8 cellular contexts compared by ENCODE assay signal in genomic region chr12:948238-948637, GRCh38. TPM values are rescaled to one million over a fixed set of nuclear protein-coding genes. Genes with fewer than 3 reads are reported as not detected.
DNase-seq lines count a peak whose midpoint lies in the region; ATAC-seq and TF ChIP-seq lines count a peak whose summit lies in the region.

No MANE protein-coding gene starts in this region.

- peaks cover 6% of the 10 kb centered on the region; the same call in 1 of the 2 replicates for H4K20me1 ChIP-seq in GM23338 (replicated peaks; ENCODE audit: insufficient read depth)

- H3K36me3 ChIP-seq in GM23338 (ENCODE audit: insufficient read depth) (no peaks in the 10 kb centered on the region), gastrocnemius medialis (no peaks in the 10 kb centered on the region)

- H3K9me3 ChIP-seq in gastrocnemius medialis, result no peaks in the 10 kb centered on the region

- TF ChIP-seq CTCF in GM23338 (conservative IDR thresholded peaks at IDR 0.05; ENCODE audit: low read depth in 2 of 2), result no peak
- TF ChIP-seq CTCF in fibroblast of pulmonary artery (IDR thresholded peaks at IDR 0.05; ENCODE audit: low read length, missing control alignments), result no peak
- no peak for TF ChIP-seq CTCF in gastrocnemius medialis (IDR thresholded peaks at IDR 0.05 in 4 of 5, conservative IDR thresholded peaks at IDR 0.05 in 1 of 5)

- TF ChIP-seq POLR2A in gastrocnemius medialis (IDR thresholded peaks at IDR 0.05), result no peak

- intact Hi-C loops in gastrocnemius medialis (cut with DNase I; ENCODE audit: low total_unique reads), result loop anchor here (2.0 to 10.0 kb wide), 2 partner anchors 43 to 657 kb away; partner anchors contain the start of gene ERC1

- no peak overlapping the region for H3K27ac Mint-ChIP-seq in GM23338
- H3K27ac Mint-ChIP-seq in T-cell, result peak overlapping the region; percentile 7 to 52

- in situ Hi-C loops in gastrocnemius medialis (cut with MboI; ENCODE audit: low sequenced_read_pairs in 4 of 4), result loop anchor here in 1 of 4 donors (5.0 kb wide), 1 partner anchor 126 kb away; no protein-coding TSS in a partner anchor

- no peak for DNase-seq in GM23338 (ENCODE audit: low spot score)
- no peak for DNase-seq in T-cell
- DNase-seq in fibroblast of pulmonary artery (ENCODE audit: low read depth), result no peak
- DNase-seq in gastrocnemius medialis, result no peak
- DNase-seq in HPDE6-E6E7 (ENCODE audit: extremely low spot score), result no peak
- DNase-seq in NCI-H2227 (lab: John Stamatoyannopoulos, UW; ENCODE audit: unreplicated experiment), result no peak

- H3K4me1 Mint-ChIP-seq in GM23338 (peaks cover 4% of the 10 kb centered on the region), T-cell (peaks cover 35 to 45% (median 42%) of the 10 kb centered on the region in 3 donors)

- 0 out of 2 replicates have a peak, but pooled peaks cover 3% of the 10 kb centered on the region for H3F3A ChIP-seq in GM23338 (replicated peaks; ENCODE audit: low read depth)

- peaks cover 51% of the 10 kb centered on the region for H3K79me2 ChIP-seq in GM23338 (replicated peaks; ENCODE audit: insufficient read depth)

- POLR2A ChIA-PET in T-cell (lab: Charles Lee), result interaction anchor here in 1 of 2 donors (0.6 kb wide), 1 partner anchor 70 kb away, joined by 3 read pairs; no protein-coding TSS in a partner anchor

- no peak overlapping the region for H2AFZ ChIP-seq in GM23338

- no peak overlapping the region for H3K27ac ChIP-seq in GM23338 (ENCODE audit: low read depth)
- H3K27ac ChIP-seq in gastrocnemius medialis, result peak overlapping the region; percentile 91 to 97 (median 94)

- H3K27me3 ChIP-seq in GM23338 (ENCODE audit: insufficient read depth) (no peaks in the 10 kb centered on the region), gastrocnemius medialis (no peaks in the 10 kb centered on the region)

- peak overlapping the region; percentile 100 for H3K4me3 Mint-ChIP-seq in GM23338
- peak overlapping the region; percentile 96 to 98 (median 97) for H3K4me3 Mint-ChIP-seq in T-cell

- H3K9me2 ChIP-seq in GM23338 (ENCODE audit: insufficient read depth), result no peaks in the 10 kb centered on the region

- CTCF ChIA-PET in T-cell (lab: Charles Lee), result interaction anchor here in 1 of 2 donors (2.0 kb wide), 1 partner anchor 197 kb away, joined by 11 read pairs; the partner anchor contains the start of gene WNK1

- H3K36me3 Mint-ChIP-seq in GM23338 (ENCODE audit: low read depth), result peaks cover 17% of the 10 kb centered on the region; the same call in 2 of the 3 replicates
- H3K36me3 Mint-ChIP-seq in T-cell, result peaks cover 6% of the 10 kb centered on the region

- H3K4me1 ChIP-seq in GM23338 (ENCODE audit: insufficient read depth) (no peaks in the 10 kb centered on the region), gastrocnemius medialis (peaks cover 27 to 32% of the 10 kb centered on the region in 2 donors)

- H3K9me3 Mint-ChIP-seq in GM23338 (0 out of 3 replicates have a peak, but pooled peaks cover 4% of the 10 kb centered on the region), T-cell (no peaks in the 10 kb centered on the region)

- no peak for ATAC-seq in GM23338
- no peak for ATAC-seq in T-cell (replicated peaks in 1 of 4)
- no peak for ATAC-seq in gastrocnemius medialis
- no peak for ATAC-seq in GM18867 (IDR thresholded peaks at IDR 0.05; ENCODE audit: unreplicated experiment)
- no peak for ATAC-seq in GM19452 (IDR thresholded peaks at IDR 0.05; ENCODE audit: unreplicated experiment)

- H3K4me2 ChIP-seq in GM23338, result peak overlapping the region; percentile 91

- H3K4me3 ChIP-seq in GM23338 (peak overlapping the region; percentile 74), fibroblast of pulmonary artery (replicated peaks; ENCODE audit: low read depth, low read length) (peak overlapping the region; percentile 92), gastrocnemius medialis (peak overlapping the region; percentile 78 to 94 (median 92))

- H3K27me3 Mint-ChIP-seq in GM23338 (ENCODE audit: insufficient read depth, low read depth, poor library complexity), result peaks cover 10% of the 10 kb centered on the region
- no peaks in the 10 kb centered on the region for H3K27me3 Mint-ChIP-seq in T-cell

TF ChIP-seq in GM23338, 12 proteins besides CTCF, POLR2A, EP300 and RAD21 (continues in another document):
- TF ChIP-seq REST (IDR thresholded peaks at IDR 0.05; ENCODE audit: unreplicated experiment) (no peak), ZNF331 (CRISPR knock-in tag; IDR thresholded peaks at IDR 0.05; ENCODE audit: low read depth) (no peak), EZH2phosphoT487 (IDR thresholded peaks at IDR 0.05; ENCODE audit: unreplicated experiment) (no peak)

RNA-seq across cellular contexts. Expression of gene RAD52, which starts 1.3 kb away (rescaled TPM):
- 12.5 and 21.3 TPM in 2 replicates for total RNA-seq in GM23338 (2014; rRNA removed; shearing (Covaris generic))
- 8.7 and 10.9 TPM in 2 replicates for polyA plus RNA-seq in GM23338 (2016; fragmentation: Nextera tagmentation; extraction: Ambion mirVana)
- total RNA-seq in T-cell (10 to 100 TPM; 12.7 to 28.4 (median 18.3) TPM), gastrocnemius medialis (10 to 100 TPM; 11.3 to 21.0 (median 14.3) TPM)

RNA-seq across cellular contexts. Expression of gene ERC1, which starts 42.8 kb away (rescaled TPM):
- total RNA-seq in GM23338 (2014; rRNA removed; shearing (Covaris generic)), result 24.2 and 35.3 TPM in 2 replicates
- 17.2 and 28.1 TPM in 2 replicates for polyA plus RNA-seq in GM23338 (2016; fragmentation: Nextera tagmentation; extraction: Ambion mirVana)
- 10 to 100 TPM; 41.8 to 68.0 (median 46.5) TPM for total RNA-seq in T-cell
- 10 to 100 TPM; 20.3 to 39.1 (median 23.5) TPM for total RNA-seq in gastrocnemius medialis
